10 cellular contexts compared by ENCODE assay signal in the genomic region with DNA sequence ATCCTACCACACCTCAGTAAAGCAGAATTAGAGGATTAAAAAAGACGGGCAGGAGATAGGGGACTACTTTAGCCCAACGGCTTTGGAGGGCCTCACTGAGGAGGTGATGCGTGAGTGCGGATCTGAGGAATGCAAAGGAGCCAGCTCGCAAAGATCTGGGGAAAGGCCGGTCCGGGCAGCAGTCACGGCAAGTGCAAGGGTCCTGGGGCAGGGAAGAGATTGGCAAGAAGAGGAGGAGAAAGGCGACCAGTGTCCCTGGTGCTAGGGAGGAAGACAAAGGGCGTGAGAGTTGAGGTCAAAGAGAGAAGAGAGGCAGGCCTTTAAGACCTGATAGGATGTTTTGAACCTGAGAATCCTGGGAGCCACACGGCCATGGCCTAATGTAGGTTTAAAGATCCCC.
"Had no signal": no experiment of that assay in that cellular context is flagged by ENCODE, and none has a peak within 500 bp of the region (broad histone marks: within the 10 kb centered on the region; RNA-seq: fewer than 3 reads in every experiment).

No MANE protein-coding gene starts in this region.

- H3K4me3 ChIP-seq: lung, skin epidermis had no signal

- H3K27ac ChIP-seq: skin epidermis had no signal

- H3K36me3 Mint-ChIP-seq: natural killer cell had no signal

- DNase-seq: activated CD4-positive, alpha-beta memory T cell treated with anti-CD3 and anti-CD28 coated beads, Interleukin-2, amount 10 ng/mL, durations not matched to agents 7 days and 5 days; activated naive CD8-positive, alpha-beta T cell treated with anti-CD3 and anti-CD28 coated beads, Interleukin-2, amount 50 U/mL, for 24 hours; activated T-cell treated with anti-CD3 and anti-CD28 coated beads, Interleukin-2, amount 50 U/mL, for 72 hours; cortex of kidney; effector memory CD8-positive, alpha-beta T cell; head of caudate nucleus; natural killer cell; T-helper 9 cell had no signal

- H3K9me3 Mint-ChIP-seq: activated CD4-positive, alpha-beta memory T cell treated with anti-CD3 and anti-CD28 coated beads, Interleukin-2, amount 10 ng/mL, durations not matched to agents 7 days and 5 days; activated naive CD8-positive, alpha-beta T cell treated with anti-CD3 and anti-CD28 coated beads, Interleukin-2, amount 50 U/mL, for 24 hours; activated T-cell treated with anti-CD3 and anti-CD28 coated beads, Interleukin-2, amount 50 U/mL, for 72 hours; effector memory CD8-positive, alpha-beta T cell; natural killer cell had no signal

- H3K4me1 Mint-ChIP-seq: activated CD4-positive, alpha-beta memory T cell treated with anti-CD3 and anti-CD28 coated beads, Interleukin-2, amount 10 ng/mL, durations not matched to agents 7 days and 5 days; activated naive CD8-positive, alpha-beta T cell treated with anti-CD3 and anti-CD28 coated beads, Interleukin-2, amount 50 U/mL, for 24 hours; natural killer cell had no signal

- H3K27ac Mint-ChIP-seq: activated CD4-positive, alpha-beta memory T cell treated with anti-CD3 and anti-CD28 coated beads, Interleukin-2, amount 10 ng/mL, durations not matched to agents 7 days and 5 days; activated naive CD8-positive, alpha-beta T cell treated with anti-CD3 and anti-CD28 coated beads, Interleukin-2, amount 50 U/mL, for 24 hours; activated T-cell treated with anti-CD3 and anti-CD28 coated beads, Interleukin-2, amount 50 U/mL, for 72 hours; effector memory CD8-positive, alpha-beta T cell; natural killer cell had no signal

- H3K4me3 Mint-ChIP-seq: activated CD4-positive, alpha-beta memory T cell treated with anti-CD3 and anti-CD28 coated beads, Interleukin-2, amount 10 ng/mL, durations not matched to agents 7 days and 5 days; activated naive CD8-positive, alpha-beta T cell treated with anti-CD3 and anti-CD28 coated beads, Interleukin-2, amount 50 U/mL, for 24 hours; activated T-cell treated with anti-CD3 and anti-CD28 coated beads, Interleukin-2, amount 50 U/mL, for 72 hours; effector memory CD8-positive, alpha-beta T cell; natural killer cell had no signal
